18 cellular contexts compared by ENCODE assay signal in the genomic region with DNA sequence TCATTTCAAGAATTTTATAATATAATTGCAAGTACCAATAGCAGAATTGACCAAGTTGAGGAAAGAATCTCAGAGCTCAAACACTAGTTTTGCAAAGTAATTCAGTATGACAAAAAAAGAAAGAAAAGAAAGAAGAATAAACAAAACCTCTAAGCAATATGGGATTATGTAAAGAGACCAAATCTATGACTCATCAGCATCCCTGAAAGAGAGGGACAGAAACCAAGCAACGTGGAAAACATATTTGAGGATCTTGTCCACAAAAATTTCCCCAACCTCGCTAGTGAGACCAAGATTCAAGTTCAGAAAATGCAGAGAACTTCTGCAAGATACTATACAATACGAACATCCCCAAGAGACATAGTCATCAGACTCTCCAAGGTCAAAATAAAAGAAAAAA.
DNase-seq lines count a peak whose midpoint lies in the region; ATAC-seq and TF ChIP-seq lines count a peak whose summit lies in the region.
"Had no signal": no experiment of that assay in that cellular context is flagged by ENCODE, and none has a peak within 500 bp of the region (broad histone marks: within the 10 kb centered on the region; RNA-seq: fewer than 3 reads in every experiment).

No MANE protein-coding gene starts in this region.

- intact Hi-C loops in activated CD8-positive, alpha-beta T cell treated with anti-CD3 and anti-CD28 coated beads for 36 hours (cut with micrococcal nuclease) = no loop called here

- POLR2A ChIA-PET in activated CD8-positive, alpha-beta T cell treated with anti-CD3 and anti-CD28 coated beads for 36 hours (lab: Charles Lee) = no interaction called here
- POLR2A ChIA-PET in GM10248 (lab: Yijun Ruan, JAX) = no interaction called here

- peaks cover 1% of the 10 kb centered on the region for H3K27me3 Mint-ChIP-seq in activated CD8-positive, alpha-beta T cell treated with anti-CD3 and anti-CD28 coated beads for 36 hours
- H3K27me3 Mint-ChIP-seq: CD4-positive, CD25-positive, alpha-beta regulatory T cell had no signal

- CTCF ChIA-PET in activated CD8-positive, alpha-beta T cell treated with anti-CD3 and anti-CD28 coated beads for 36 hours (lab: Charles Lee) = no interaction called here
- CTCF ChIA-PET in GM10248 (lab: Yijun Ruan, JAX) = no interaction called here

- no peaks in the 10 kb centered on the region for H3K4me1 ChIP-seq in foreskin keratinocyte
- H3K4me1 ChIP-seq: BLaER1, HAP-1 had no signal

- H3K27me3 ChIP-seq in foreskin keratinocyte = no peaks in the 10 kb centered on the region
- H3K27me3 ChIP-seq: BLaER1 had no signal

- no peaks in the 10 kb centered on the region for H3K4me1 Mint-ChIP-seq in activated CD8-positive, alpha-beta T cell treated with anti-CD3 and anti-CD28 coated beads for 36 hours (ENCODE audit: low read depth)
- H3K4me1 Mint-ChIP-seq: CD4-positive, CD25-positive, alpha-beta regulatory T cell; IgD-negative memory B cell had no signal

- no peak overlapping the region for H3K27ac Mint-ChIP-seq in activated CD8-positive, alpha-beta T cell treated with anti-CD3 and anti-CD28 coated beads for 36 hours
- H3K27ac Mint-ChIP-seq: CD4-positive, CD25-positive, alpha-beta regulatory T cell; HFFc6; IgD-negative memory B cell had no signal

- no peaks in the 10 kb centered on the region for H3K36me3 Mint-ChIP-seq in activated CD8-positive, alpha-beta T cell treated with anti-CD3 and anti-CD28 coated beads for 36 hours (ENCODE audit: low read depth)
- H3K36me3 Mint-ChIP-seq: CD4-positive, CD25-positive, alpha-beta regulatory T cell had no signal

- TF ChIP-seq CTCF in AG10803 (conservative IDR thresholded peaks at IDR 0.05; ENCODE audit: low read length) (no peak), GM10248 (IDR thresholded peaks at IDR 0.05; ENCODE audit: control extremely low read depth, extremely low read depth, low read depth, missing control alignments) (no peak), foreskin keratinocyte (conservative IDR thresholded peaks at IDR 0.05) (no peak)
- no peak for TF ChIP-seq CTCF in activated CD8-positive, alpha-beta T cell treated with anti-CD3 and anti-CD28 coated beads for 36 hours (IDR thresholded peaks at IDR 0.05)

- no peak overlapping the region for H3K4me3 Mint-ChIP-seq in activated CD8-positive, alpha-beta T cell treated with anti-CD3 and anti-CD28 coated beads for 36 hours
- H3K4me3 Mint-ChIP-seq: CD4-positive, CD25-positive, alpha-beta regulatory T cell; HFFc6 had no signal

- H3K9me3 Mint-ChIP-seq in activated CD8-positive, alpha-beta T cell treated with anti-CD3 and anti-CD28 coated beads for 36 hours = peaks cover 20% of the 10 kb centered on the region

- no peak overlapping the region for H3K27ac ChIP-seq in foreskin keratinocyte
- H3K27ac ChIP-seq: BLaER1, HL-60 had no signal

- H3K4me3 ChIP-seq in AG10803 (ENCODE audit: low read length) = no peak overlapping the region
- H3K4me3 ChIP-seq: BLaER1, HAP-1 had no signal

- peak; percentile 13 for DNase-seq in AG10803 (ENCODE audit: low read depth)
- peak; percentile 3 for DNase-seq in ELR (ENCODE audit: low read depth)
- peak; percentile 30 for DNase-seq in M059J (ENCODE audit: low read depth)
- peak; percentile 34 for DNase-seq in fibroblast of peridontal ligament (ENCODE audit: extremely low read depth)
- DNase-seq in activated CD8-positive, alpha-beta T cell treated with anti-CD3 and anti-CD28 coated beads for 36 hours = no peak
- no peak for DNase-seq in GM10248 (ENCODE audit: extremely low spot score)
- DNase-seq in foreskin keratinocyte = no peak
- DNase-seq: AML-193; CD4-positive, CD25-positive, alpha-beta regulatory T cell; DMS79; EL; GDM1; HFFc6; KG1 had no signal

- ATAC-seq in activated CD8-positive, alpha-beta T cell treated with anti-CD3 and anti-CD28 coated beads for 36 hours = no peak
- no peak for ATAC-seq in foreskin keratinocyte

Comparison
In these comparisons a context has a peak if more than half of its experiments do, and no peak if none do; other contexts are left out.
1. DNase-seq: peak in AG10803 (single experiment), ELR (single experiment), M059J (single experiment) and fibroblast of peridontal ligament (single experiment); none in activated CD8-positive, alpha-beta T cell treated with anti-CD3 and anti-CD28 coated beads for 36 hours (single experiment), GM10248 (single experiment) and foreskin keratinocyte (0 of 2).